In genomic region chrX:153900806-153901752, GRCh38 we compare ENCODE assay signal across 8 cellular contexts. TPM values are rescaled to one million over a fixed set of nuclear protein-coding genes. Genes with fewer than 3 reads are reported as not detected.
DNase-seq lines count a peak whose midpoint lies in the region; ATAC-seq and TF ChIP-seq lines count a peak whose summit lies in the region.

No MANE protein-coding gene starts in this region.

- peak; percentile 52 for DNase-seq in AG09309 (ENCODE audit: low read depth)
- peak; percentile 55 for DNase-seq in NCI-H774 (lab: John Stamatoyannopoulos, UW)
- peak; percentile 73 for DNase-seq in activated CD8-positive, alpha-beta T cell treated with anti-CD3 and anti-CD28 coated beads, Interleukin-2, amount 10 ng/mL, durations not matched to agents 7 days and 5 days
- DNase-seq in fibroblast of pulmonary artery (ENCODE audit: low read depth), result peak; percentile 91
- peak; percentile 67 for DNase-seq in sciatic nerve (ENCODE audit: low spot score)
- no peak for DNase-seq in NCI-H2029 treated with DMSO at 0.1 percent for 48 hours (lab: John Stamatoyannopoulos, UW)

- H3K4me3 ChIP-seq in AG09309 (ENCODE audit: control insufficient read depth, low read depth, low read length), result no peak overlapping the region
- H3K4me3 ChIP-seq in fibroblast of pulmonary artery (replicated peaks; ENCODE audit: low read depth, low read length), result peak overlapping the region; percentile 21

- H3K4me3 Mint-ChIP-seq in activated CD8-positive, alpha-beta T cell treated with anti-CD3 and anti-CD28 coated beads, Interleukin-2, amount 10 ng/mL, durations not matched to agents 7 days and 5 days, result peak overlapping the region; percentile 53

- peaks cover 3% of the 10 kb centered on the region for H3K36me3 Mint-ChIP-seq in activated CD8-positive, alpha-beta T cell treated with anti-CD3 and anti-CD28 coated beads, Interleukin-2, amount 10 ng/mL, durations not matched to agents 7 days and 5 days (ENCODE audit: low read depth)

- H3K9me3 Mint-ChIP-seq in activated CD8-positive, alpha-beta T cell treated with anti-CD3 and anti-CD28 coated beads, Interleukin-2, amount 10 ng/mL, durations not matched to agents 7 days and 5 days (ENCODE audit: insufficient read depth), result peaks cover 5% of the 10 kb centered on the region

- H3K4me1 Mint-ChIP-seq in activated CD8-positive, alpha-beta T cell treated with anti-CD3 and anti-CD28 coated beads, Interleukin-2, amount 10 ng/mL, durations not matched to agents 7 days and 5 days (ENCODE audit: low read depth), result peaks cover 40% of the 10 kb centered on the region

- H3K27me3 Mint-ChIP-seq in activated CD8-positive, alpha-beta T cell treated with anti-CD3 and anti-CD28 coated beads, Interleukin-2, amount 10 ng/mL, durations not matched to agents 7 days and 5 days (ENCODE audit: low read depth), result peaks cover 6% of the 10 kb centered on the region

- ATAC-seq in GM18519 (IDR thresholded peaks at IDR 0.05; ENCODE audit: low FRiP score, unreplicated experiment) (peak; percentile 59), HG03095 (IDR thresholded peaks at IDR 0.05; ENCODE audit: unreplicated experiment) (peak; percentile 81), sciatic nerve (peak; percentile 73)
- ATAC-seq in activated CD8-positive, alpha-beta T cell treated with anti-CD3 and anti-CD28 coated beads, Interleukin-2, amount 10 ng/mL, durations not matched to agents 7 days and 5 days, result peak; percentile 79

- H3K27ac Mint-ChIP-seq in activated CD8-positive, alpha-beta T cell treated with anti-CD3 and anti-CD28 coated beads, Interleukin-2, amount 10 ng/mL, durations not matched to agents 7 days and 5 days, result peak overlapping the region; percentile 66

- CTCF ChIA-PET in activated CD8-positive, alpha-beta T cell treated with anti-CD3 and anti-CD28 coated beads, Interleukin-2, amount 10 ng/mL, durations not matched to agents 7 days and 5 days (lab: Charles Lee), result interaction anchor here (1.0 kb wide), 1 partner anchor 239 kb away, joined by 3 read pairs; no protein-coding TSS in a partner anchor

- POLR2A ChIA-PET in activated CD8-positive, alpha-beta T cell treated with anti-CD3 and anti-CD28 coated beads, Interleukin-2, amount 10 ng/mL, durations not matched to agents 7 days and 5 days (lab: Charles Lee), result interaction anchor here (0.6 to 0.7 kb wide), 3 partner anchors 9 to 569 kb away, joined by 3 to 4 read pairs (median 3); partner anchors contain the start of gene ARHGAP4

- TF ChIP-seq CTCF in AG09309 (IDR thresholded peaks at IDR 0.05; ENCODE audit: control insufficient read depth, insufficient read depth, low read depth, low read length, missing control alignments) (no peak), fibroblast of pulmonary artery (IDR thresholded peaks at IDR 0.05; ENCODE audit: low read length, missing control alignments) (no peak)

- intact Hi-C loops in sciatic nerve (cut with DNase I), result no loop called here

RNA-seq across cellular contexts. Expression of gene AVPR2, which starts 3.4 kb away (rescaled TPM):
- total RNA-seq in activated CD8-positive, alpha-beta T cell treated with anti-CD3 and anti-CD28 coated beads, Interleukin-2, amount 10 ng/mL, durations not matched to agents 7 days and 5 days, result not detected
- 5.6 TPM for total RNA-seq in sciatic nerve

RNA-seq across cellular contexts. Expression of gene L1CAM, which starts 15.1 kb away (rescaled TPM):
- 1 to 10 TPM; 7.1 to 7.5 TPM for total RNA-seq in activated CD8-positive, alpha-beta T cell treated with anti-CD3 and anti-CD28 coated beads, Interleukin-2, amount 10 ng/mL, durations not matched to agents 7 days and 5 days
- 83.2 TPM for total RNA-seq in sciatic nerve

RNA-seq across cellular contexts. Expression of gene ARHGAP4, which starts 25.0 kb away (rescaled TPM):
- 100 to 1,000 TPM; 317 to 324 TPM for total RNA-seq in activated CD8-positive, alpha-beta T cell treated with anti-CD3 and anti-CD28 coated beads, Interleukin-2, amount 10 ng/mL, durations not matched to agents 7 days and 5 days
- 50.7 TPM for total RNA-seq in sciatic nerve

RNA-seq across cellular contexts. Expression of gene NAA10, which starts 33.8 kb away (rescaled TPM):
- total RNA-seq in activated CD8-positive, alpha-beta T cell treated with anti-CD3 and anti-CD28 coated beads, Interleukin-2, amount 10 ng/mL, durations not matched to agents 7 days and 5 days, result 100 to 1,000 TPM in 1 of 2 experiments, 10 to 100 TPM in 1; 98.9 to 106 TPM
- total RNA-seq in sciatic nerve, result 73.6 TPM

RNA-seq across cellular contexts. Expression of gene RENBP, which starts 43.4 kb away (rescaled TPM):
- 10 to 100 TPM; 12.1 to 13.6 TPM for total RNA-seq in activated CD8-positive, alpha-beta T cell treated with anti-CD3 and anti-CD28 coated beads, Interleukin-2, amount 10 ng/mL, durations not matched to agents 7 days and 5 days
- 23.0 TPM for total RNA-seq in sciatic nerve
